Comparison of ENCODE assay signal across 8 cellular contexts in the genomic region with DNA sequence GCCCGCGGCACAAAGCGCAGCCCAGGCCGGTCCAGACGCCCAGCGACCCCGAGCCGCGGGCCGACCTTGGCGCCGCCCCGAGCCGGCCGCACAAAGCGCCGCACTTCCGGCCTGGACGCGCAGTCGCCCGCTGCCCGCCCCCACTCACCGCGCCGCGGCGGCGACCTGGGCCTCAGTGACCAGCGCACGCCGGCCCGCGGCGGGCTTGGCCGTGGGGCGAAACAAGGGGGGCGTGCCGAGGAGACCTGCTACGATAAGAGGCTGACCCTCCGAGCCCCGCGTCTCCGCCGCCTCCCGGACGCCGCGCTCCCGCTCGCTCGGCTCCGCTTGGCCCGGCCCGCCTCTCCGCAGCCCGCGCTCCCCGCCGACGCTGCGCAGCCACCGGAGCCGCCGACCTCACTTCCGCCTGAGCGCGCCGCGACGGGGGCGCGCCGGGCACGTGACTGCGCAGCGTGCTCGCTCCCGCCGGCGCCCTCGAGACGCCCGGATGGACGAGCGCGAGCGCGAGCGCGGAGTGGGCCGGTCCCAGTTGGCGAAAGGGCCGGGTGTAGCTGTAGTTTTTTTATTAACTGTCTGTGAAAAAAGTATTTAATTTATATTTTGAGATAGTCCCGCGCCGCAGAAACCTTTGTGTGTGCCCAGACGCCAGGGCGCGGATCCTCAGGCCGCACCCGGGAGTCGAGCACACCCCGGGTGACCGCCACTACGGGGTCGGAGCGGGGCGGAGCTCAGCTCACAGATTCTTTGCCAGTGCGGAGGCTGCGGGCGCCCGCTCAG. TPM values are rescaled to one million over a fixed set of nuclear protein-coding genes. Genes with fewer than 3 reads are reported as not detected.
DNase-seq lines count a peak whose midpoint lies in the region; ATAC-seq lines count a peak whose summit lies in the region.

A gene with protein sequence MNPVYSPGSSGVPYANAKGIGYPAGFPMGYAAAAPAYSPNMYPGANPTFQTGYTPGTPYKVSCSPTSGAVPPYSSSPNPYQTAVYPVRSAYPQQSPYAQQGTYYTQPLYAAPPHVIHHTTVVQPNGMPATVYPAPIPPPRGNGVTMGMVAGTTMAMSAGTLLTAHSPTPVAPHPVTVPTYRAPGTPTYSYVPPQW (minus strand): TSS at position 395 of the 777 bp plus-strand sequence. CDS start 10,814 bp downstream, outside the sequence.

- ATAC-seq in GM19043 (IDR thresholded peaks at IDR 0.05; ENCODE audit: low read depth, unreplicated experiment), result peak; percentile 79
- peak; percentile 85 for ATAC-seq in HG03354 (IDR thresholded peaks at IDR 0.05; ENCODE audit: poor library complexity, severe bottlenecking, unreplicated experiment)
- peak; percentile 90 for ATAC-seq in left colon

- intact Hi-C loops in left colon (cut with DNase I, micrococcal nuclease), result no loop called here

- DNase-seq in AML-193 (lab: John Stamatoyannopoulos, UW) (peak; percentile 76 to 79), NCI-H460 (ENCODE audit: extremely low read depth, low read depth) (peak; percentile 83), left colon (peak; percentile 83 to 91)
- DNase-seq in activated CD4-positive, alpha-beta T cell treated with anti-CD3 and anti-CD28 coated beads for 48 hours, result peak; percentile 91
- DNase-seq in stimulated activated CD4-positive, alpha-beta T cell treated with anti-CD3 and anti-CD28 coated beads, Interleukin-1b, Interleukin-23, amount 100 ng/mL, for 48 hours, result peak; percentile 85

- H3K27ac ChIP-seq in cingulate gyrus (ENCODE audit: low read depth, low read length), result peak within 1 kb of the TSS; percentile 79

RNA-seq across cellular contexts. Expression of the gene that starts here (rescaled TPM):
- 102 and 109 TPM in 2 replicates for total RNA-seq in NCI-H460 (2014; rRNA removed; shearing (Covaris generic))
- 107 and 137 TPM in 2 replicates for polyA plus RNA-seq in NCI-H460 (2014; cell fraction: nucleus; rRNA removed)
- 10 to 100 TPM; 83.6 to 96.3 TPM for total RNA-seq in left colon

Comparison
In these comparisons a context has a peak if more than half of its experiments do, and no peak if none do; other contexts are left out.
1. Peak in every context shown above with its lines: DNase-seq, ATAC-seq and H3K27ac ChIP-seq.